In the genomic region with DNA sequence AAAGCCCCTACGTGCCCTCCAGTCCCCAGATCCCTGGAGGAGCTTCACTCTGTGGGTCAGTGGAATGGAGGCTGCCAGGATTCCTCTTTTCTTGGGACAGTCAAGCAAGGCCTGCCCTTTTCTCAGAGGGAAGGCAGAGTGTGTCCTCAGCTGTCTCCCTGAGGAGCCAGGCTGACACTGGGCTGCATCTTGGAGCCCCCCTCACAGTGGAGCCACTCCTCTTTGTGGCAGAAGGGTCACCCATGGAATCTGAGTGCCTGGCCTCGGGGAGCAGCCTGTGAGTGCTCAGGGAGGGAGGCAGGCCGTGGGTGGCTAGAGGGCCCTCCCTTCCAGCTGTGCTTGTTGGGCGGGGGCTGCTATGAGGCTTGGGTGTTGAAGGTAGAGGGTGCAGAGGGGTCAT, we compare ENCODE assay signal across 24 cellular contexts. TPM values are rescaled to one million over a fixed set of nuclear protein-coding genes. Genes with fewer than 3 reads are reported as not detected.
"Had no signal": no experiment of that assay in that cellular context is flagged by ENCODE, and none has a peak within 500 bp of the region (broad histone marks: within the 10 kb centered on the region; RNA-seq: fewer than 3 reads in every experiment).

No MANE protein-coding gene starts in this region.

- H3K4me3 ChIP-seq: gastrocnemius medialis, hepatocyte, right lobe of liver, smooth muscle cell, testis had no signal

- DNase-seq: activated CD4-positive, alpha-beta T cell treated with anti-CD3 and anti-CD28 coated beads for 4 hours; activated CD4-positive, alpha-beta T cell treated with anti-CD3 and anti-CD28 coated beads, Interleukin-2, amount 50 U/mL, for 48 hours; activated CD8-positive, alpha-beta memory T cell treated with anti-CD3 and anti-CD28 coated beads for 24 hours; activated effector memory CD4-positive, alpha-beta T cell treated with Interleukin-2 at 50 U/mL for 16 hours; activated naive CD4-positive, alpha-beta T cell treated with anti-CD3 and anti-CD28 coated beads for 36 hours; activated naive CD8-positive, alpha-beta T cell treated with anti-CD3 and anti-CD28 coated beads, Interleukin-2, amount 10 ng/mL, durations not matched to agents 7 days and 5 days; central memory CD4-positive, alpha-beta T cell; gastrocnemius medialis; kidney; left colon; mammary epithelial cell; natural killer cell; right lobe of liver; stimulated activated CD4-positive, alpha-beta T cell treated with anti-CD3 and anti-CD28 coated beads, Interleukin-1b, Interleukin-23, amount 100 ng/mL, for 48 hours; stimulated activated CD4-positive, alpha-beta T cell treated with anti-CD3 and anti-CD28 coated beads, Interleukin-4, amount 100 ng/mL, for 4 hours; stimulated activated CD8-positive, alpha-beta memory T cell treated with anti-CD3 and anti-CD28 coated beads, Interleukin-4, amount 100 ng/mL, for 48 hours; testis; trophoblast cell had no signal

- H3K9me3 ChIP-seq: gastrocnemius medialis, neutrophil, right lobe of liver, testis had no signal

- H3K4me1 ChIP-seq: right lobe of liver had no signal

- H3K36me3 Mint-ChIP-seq: activated naive CD8-positive, alpha-beta T cell treated with anti-CD3 and anti-CD28 coated beads, Interleukin-2, amount 10 ng/mL, durations not matched to agents 7 days and 5 days; natural killer cell; stimulated activated memory B cell treated with anti-CD40 and anti-IgM and Interleukin-4, amounts not matched to agents 10 μg/mL and 1 μg/mL and 100 μg/mL, for 72 hours had no signal

- H3K4me3 Mint-ChIP-seq: activated naive CD4-positive, alpha-beta T cell treated with anti-CD3 and anti-CD28 coated beads for 36 hours; activated naive CD8-positive, alpha-beta T cell treated with anti-CD3 and anti-CD28 coated beads, Interleukin-2, amount 10 ng/mL, durations not matched to agents 7 days and 5 days; mesothelial cell of epicardium; natural killer cell; stimulated activated memory B cell treated with anti-CD40 and anti-IgM and Interleukin-4, amounts not matched to agents 10 μg/mL and 1 μg/mL and 100 μg/mL, for 72 hours had no signal

- H3K36me3 ChIP-seq: gastrocnemius medialis, neutrophil, right lobe of liver had no signal

- H3K27ac Mint-ChIP-seq: activated naive CD4-positive, alpha-beta T cell treated with anti-CD3 and anti-CD28 coated beads for 36 hours; activated naive CD8-positive, alpha-beta T cell treated with anti-CD3 and anti-CD28 coated beads, Interleukin-2, amount 10 ng/mL, durations not matched to agents 7 days and 5 days; mesothelial cell of epicardium; natural killer cell; stimulated activated memory B cell treated with anti-CD40 and anti-IgM and Interleukin-4, amounts not matched to agents 10 μg/mL and 1 μg/mL and 100 μg/mL, for 72 hours had no signal

- H3K27ac ChIP-seq: gastrocnemius medialis, hepatocyte, neutrophil, right lobe of liver, VCaP had no signal

- H3K27me3 ChIP-seq: gastrocnemius medialis, hepatocyte, neutrophil, right lobe of liver, testis had no signal

- H3K4me1 Mint-ChIP-seq: natural killer cell had no signal

- H3K9me3 Mint-ChIP-seq: activated naive CD4-positive, alpha-beta T cell treated with anti-CD3 and anti-CD28 coated beads for 36 hours; activated naive CD8-positive, alpha-beta T cell treated with anti-CD3 and anti-CD28 coated beads, Interleukin-2, amount 10 ng/mL, durations not matched to agents 7 days and 5 days; mesothelial cell of epicardium; natural killer cell; stimulated activated memory B cell treated with anti-CD40 and anti-IgM and Interleukin-4, amounts not matched to agents 10 μg/mL and 1 μg/mL and 100 μg/mL, for 72 hours had no signal

RNA-seq across cellular contexts. Expression of gene BOC, which starts 41.2 kb away (rescaled TPM):
- total RNA-seq: activated naive CD8-positive, alpha-beta T cell treated with anti-CD3 and anti-CD28 coated beads, Interleukin-2, amount 10 ng/mL, durations not matched to agents 7 days and 5 days had no signal
